In genomic region chr7:100992280-100992679, GRCh38 we compare ENCODE assay signal across 15 cellular contexts. TPM values are rescaled to one million over a fixed set of nuclear protein-coding genes. Genes with fewer than 3 reads are reported as not detected.
"Had no signal": no experiment of that assay in that cellular context is flagged by ENCODE, and none has a peak within 500 bp of the region (broad histone marks: within the 10 kb centered on the region; RNA-seq: fewer than 3 reads in every experiment).

No MANE protein-coding gene starts in this region.

RNA-seq across cellular contexts. Expression of gene MUC12, which starts 22.9 kb away (rescaled TPM):
- total RNA-seq: activated B cell treated with CpG ODN at 0.5 μM for 24 hours; activated CD4-positive, alpha-beta T cell treated with anti-CD3 and anti-CD28 coated beads, Interleukin-2, amount 10 ng/mL, durations not matched to agents 7 days and 5 days; activated CD8-positive, alpha-beta T cell treated with anti-CD3 and anti-CD28 coated beads, Interleukin-2, amount 10 ng/mL, durations not matched to agents 7 days and 5 days; T-helper 1 cell treated with Interleukin-12 subunit alpha and Interleukin-12 subunit beta and Interleukin-4 antibody, amounts not matched to agents 30 ng/mL and 1 ng/mL, for 36 hours had no signal

RNA-seq across cellular contexts. Expression of gene MUC17, which starts 27.6 kb away (rescaled TPM):
- total RNA-seq: activated B cell treated with CpG ODN at 0.5 μM for 24 hours; activated CD4-positive, alpha-beta memory T cell treated with anti-CD3 and anti-CD28 coated beads for 36 hours; activated CD4-positive, alpha-beta memory T cell treated with anti-CD3 and anti-CD28 coated beads, Interleukin-2, amount 10 ng/mL, durations not matched to agents 7 days and 5 days; activated CD4-positive, alpha-beta T cell treated with anti-CD3 and anti-CD28 coated beads for 36 hours; activated CD4-positive, alpha-beta T cell treated with anti-CD3 and anti-CD28 coated beads, Interleukin-2, amount 10 ng/mL, durations not matched to agents 24 days and 14 days; activated CD4-positive, alpha-beta T cell treated with anti-CD3 and anti-CD28 coated beads, Interleukin-2, amount 10 ng/mL, durations not matched to agents 7 days and 5 days; activated CD8-positive, alpha-beta memory T cell treated with anti-CD3 and anti-CD28 coated beads for 36 hours; activated CD8-positive, alpha-beta memory T cell treated with anti-CD3 and anti-CD28 coated beads, Interleukin-2, amount 10 ng/mL, durations not matched to agents 7 days and 5 days; activated CD8-positive, alpha-beta T cell treated with anti-CD3 and anti-CD28 coated beads for 36 hours; activated CD8-positive, alpha-beta T cell treated with anti-CD3 and anti-CD28 coated beads, Interleukin-2, amount 10 ng/mL, durations not matched to agents 7 days and 5 days; T-cell; T-helper 1 cell treated with Interleukin-12 subunit alpha and Interleukin-12 subunit beta and Interleukin-4 antibody, amounts not matched to agents 30 ng/mL and 1 ng/mL, for 36 hours; T-helper 17 cell; T-helper 2 cell treated with Interferon-gamma antibody and Interleukin-4, amounts not matched to agents 100 ng/mL and 5 ng/mL, for 36 hours; WTC11 had no signal

RNA-seq across cellular contexts. Expression of gene MUC3A, which starts 42.9 kb away (rescaled TPM):
- total RNA-seq: activated B cell treated with CpG ODN at 0.5 μM for 24 hours; activated CD4-positive, alpha-beta T cell treated with anti-CD3 and anti-CD28 coated beads for 36 hours; activated CD4-positive, alpha-beta T cell treated with anti-CD3 and anti-CD28 coated beads, Interleukin-2, amount 10 ng/mL, durations not matched to agents 24 days and 14 days; activated CD4-positive, alpha-beta T cell treated with anti-CD3 and anti-CD28 coated beads, Interleukin-2, amount 10 ng/mL, durations not matched to agents 7 days and 5 days; activated CD8-positive, alpha-beta memory T cell treated with anti-CD3 and anti-CD28 coated beads, Interleukin-2, amount 10 ng/mL, durations not matched to agents 7 days and 5 days; activated CD8-positive, alpha-beta T cell treated with anti-CD3 and anti-CD28 coated beads for 36 hours; activated CD8-positive, alpha-beta T cell treated with anti-CD3 and anti-CD28 coated beads, Interleukin-2, amount 10 ng/mL, durations not matched to agents 7 days and 5 days; T-helper 1 cell treated with Interleukin-12 subunit alpha and Interleukin-12 subunit beta and Interleukin-4 antibody, amounts not matched to agents 30 ng/mL and 1 ng/mL, for 36 hours; T-helper 17 cell; T-helper 2 cell treated with Interferon-gamma antibody and Interleukin-4, amounts not matched to agents 100 ng/mL and 5 ng/mL, for 36 hours had no signal
